ENCODE assay signal across 17 cellular contexts in genomic region chr20:775679-776135, GRCh38. TPM values are rescaled to one million over a fixed set of nuclear protein-coding genes. Genes with fewer than 3 reads are reported as not detected.
DNase-seq lines count a peak whose midpoint lies in the region; ATAC-seq, FAIRE-seq and TF ChIP-seq lines count a peak whose summit lies in the region.
"Had no signal": no experiment of that assay in that cellular context is flagged by ENCODE, and none has a peak within 500 bp of the region (broad histone marks: within the 10 kb centered on the region; RNA-seq: fewer than 3 reads in every experiment).

No MANE protein-coding gene starts in this region.

- H3K36me3 ChIP-seq in ES-I3 (ENCODE audit: insufficient read depth, low read length) (no peaks in the 10 kb centered on the region), NT2/D1 (ENCODE audit: insufficient read depth, insufficient read length, low read length) (no peaks in the 10 kb centered on the region), parathyroid adenoma (ENCODE audit: control insufficient read depth, insufficient read depth, low read length) (no peaks in the 10 kb centered on the region)
- H3K36me3 ChIP-seq: SJCRH30 had no signal

- H3K4me1 ChIP-seq in ES-I3 (ENCODE audit: insufficient read depth, low read length) (peaks cover 10% of the 10 kb centered on the region), NT2/D1 (ENCODE audit: insufficient read depth, insufficient read length) (peaks cover 10% of the 10 kb centered on the region), parathyroid adenoma (peaks cover 7% of the 10 kb centered on the region)
- H3K4me1 ChIP-seq: SJCRH30 had no signal

- intact Hi-C loops in left cardiac atrium (cut with DNase I), result no loop called here

- TF ChIP-seq CTCF in parathyroid adenoma (IDR thresholded peaks at IDR 0.05), result no peak

- H3K27ac ChIP-seq in parathyroid adenoma, result peak overlapping the region; percentile 13
- H3K27ac ChIP-seq: SJCRH30 had no signal

- H3K9me3 ChIP-seq in ES-I3 (ENCODE audit: control insufficient read depth, insufficient read depth, low read length) (no peaks in the 10 kb centered on the region; the same call in 1 of the 2 replicates), NT2/D1 (ENCODE audit: insufficient read depth, low read length) (no peaks in the 10 kb centered on the region), parathyroid adenoma (ENCODE audit: control insufficient read depth, low read length) (no peaks in the 10 kb centered on the region)

- H3K4me3 ChIP-seq in NT2/D1 (ENCODE audit: insufficient read length, low read depth), result peak overlapping the region; percentile 32
- no peak overlapping the region for H3K4me3 ChIP-seq in parathyroid adenoma (ENCODE audit: low read depth, low read length)
- H3K4me3 ChIP-seq: SJCRH30 had no signal

- DNase-seq in NT2/D1 (ENCODE audit: low read depth, low spot score) (no peak), left cardiac atrium (no peak), DMS153 treated with DMSO at 0.1 percent for 48 hours (lab: John Stamatoyannopoulos, UW; ENCODE audit: unreplicated experiment) (no peak), GM19239 (ENCODE audit: insufficient read length, low spot score) (no peak), NCI-H226 (no peak), nucleus accumbens (lab: John Stamatoyannopoulos, UW) (no peak)
- DNase-seq: activated CD4-positive, alpha-beta T cell treated with anti-CD3 and anti-CD28 coated beads, Interleukin-2, amount 50 U/mL, for 4 hours; activated naive CD4-positive, alpha-beta T cell treated with anti-CD3 and anti-CD28 coated beads, Interleukin-2, amount 10 ng/mL, durations not matched to agents 7 days and 5 days; MV-4-11; SJCRH30; stimulated activated CD4-positive, alpha-beta T cell treated with anti-CD3 and anti-CD28 coated beads, Interleukin-4, amount 100 ng/mL, for 1 hour; T1000 had no signal

- peak; percentile 24 to 27 for ATAC-seq in left cardiac atrium
- ATAC-seq: left lobe of liver had no signal

- H2AFZ ChIP-seq in parathyroid adenoma, result peak overlapping the region; percentile 36

- H3K27me3 ChIP-seq in NT2/D1 (ENCODE audit: insufficient read depth, insufficient read length) (no peaks in the 10 kb centered on the region), parathyroid adenoma (ENCODE audit: control insufficient read depth, insufficient read depth, low read length) (no peaks in the 10 kb centered on the region)

- H3K9ac ChIP-seq in ES-I3 (ENCODE audit: low read depth, low read length), result peak overlapping the region; percentile 38; the same call in 1 of the 2 replicates
- no peak overlapping the region for H3K9ac ChIP-seq in NT2/D1 (ENCODE audit: insufficient read length, low read depth)
- no peak overlapping the region for H3K9ac ChIP-seq in parathyroid adenoma

- FAIRE-seq in GM19239 (lab: Jason Lieb, UNC), result no peak
- FAIRE-seq: D721Med had no signal

- no peak overlapping the region for H3K4me2 ChIP-seq in parathyroid adenoma (ENCODE audit: low read length)

- H3K79me2 ChIP-seq in parathyroid adenoma, result no peaks in the 10 kb centered on the region

RNA-seq across cellular contexts. Expression of gene SLC52A3, which starts 7.4 kb away (rescaled TPM):
- total RNA-seq in left cardiac atrium, result 1 to 10 TPM; 1.7 to 3.6 TPM
- total RNA-seq: osteoblast, SJCRH30 had no signal

RNA-seq across cellular contexts. Expression of gene FAM110A, which starts 57.8 kb away (rescaled TPM):
- total RNA-seq in left cardiac atrium, result 1 to 10 TPM; 4.0 to 4.4 TPM
